In the genomic region with DNA sequence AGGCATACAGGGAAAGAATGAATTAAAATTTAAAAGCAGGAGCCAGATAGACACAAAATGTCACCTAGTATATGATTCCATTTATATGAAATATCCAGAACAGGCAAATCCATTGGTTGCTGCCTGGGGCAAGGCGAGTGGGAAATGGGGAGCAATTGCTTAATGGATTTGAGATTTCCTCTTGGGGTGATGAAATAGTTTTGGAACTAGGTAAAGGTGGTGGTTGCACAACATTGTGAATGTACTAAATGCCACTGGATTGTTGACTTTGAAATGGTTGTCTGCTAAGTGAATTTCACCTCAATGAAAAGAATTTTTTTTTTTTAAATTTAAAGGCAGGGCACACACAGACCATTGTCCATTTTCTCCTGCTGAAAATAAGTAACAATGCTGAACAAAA, we compare ENCODE assay signal across 17 cellular contexts.
"Had no signal": no experiment of that assay in that cellular context is flagged by ENCODE, and none has a peak within 500 bp of the region (broad histone marks: within the 10 kb centered on the region; RNA-seq: fewer than 3 reads in every experiment).

No MANE protein-coding gene starts in this region.

- H3K9me3 ChIP-seq: esophagus squamous epithelium, neutrophil, suprapubic skin, thyroid gland, upper lobe of left lung, vagina had no signal

- H3K36me3 ChIP-seq: esophagus squamous epithelium, neutrophil, suprapubic skin, thyroid gland, upper lobe of left lung, vagina had no signal

- H3K4me1 ChIP-seq: esophagus squamous epithelium, suprapubic skin, thyroid gland had no signal

- ATAC-seq: left ventricle myocardium superior; naive thymus-derived CD4-positive, alpha-beta T cell; right cardiac atrium; stimulated activated effector memory CD8-positive, alpha-beta T cell treated with anti-CD3 and anti-CD28 coated beads, Interleukin-12 subunit alpha, Interleukin-12 subunit beta, amount 100 ng/mL, for 72 hours; stimulated activated naive CD8-positive, alpha-beta T cell treated with anti-CD3 and anti-CD28 coated beads, Interleukin-15, Interleukin-2, amounts not matched to agents 100 U/mL and 50 U/mL, for 24 hours had no signal

- DNase-seq: effector memory CD4-positive, alpha-beta T cell; esophagus squamous epithelium; glutamatergic neuron; islet precursor cell; left ventricle myocardium superior; naive thymus-derived CD4-positive, alpha-beta T cell; posterior cingulate gyrus; right cardiac atrium; stimulated activated CD4-positive, alpha-beta T cell treated with anti-CD3 and anti-CD28 coated beads, Interleukin-4, amount 100 ng/mL, for 1 hour; stimulated activated CD8-positive, alpha-beta memory T cell treated with anti-CD3 and anti-CD28 coated beads, Interleukin-4, amount 100 ng/mL, for 48 hours; stimulated activated naive CD8-positive, alpha-beta T cell treated with anti-CD3 and anti-CD28 coated beads, Interleukin-15, Interleukin-2, amounts not matched to agents 100 U/mL and 50 U/mL, for 24 hours; thyroid gland had no signal

- H3K4me3 ChIP-seq: esophagus squamous epithelium, suprapubic skin, thyroid gland, upper lobe of left lung, vagina had no signal

- H3K27me3 ChIP-seq: esophagus squamous epithelium, neutrophil, suprapubic skin, thyroid gland, upper lobe of left lung, vagina had no signal

- H3K27ac ChIP-seq: esophagus squamous epithelium, neutrophil, suprapubic skin, thyroid gland, vagina had no signal
